Comparison of ENCODE assay signal across 10 cellular contexts in genomic region chr5:97425511-97425910, GRCh38.
DNase-seq lines count a peak whose midpoint lies in the region; ATAC-seq and TF ChIP-seq lines count a peak whose summit lies in the region.
"Had no signal": no experiment of that assay in that cellular context is flagged by ENCODE, and none has a peak within 500 bp of the region (broad histone marks: within the 10 kb centered on the region; RNA-seq: fewer than 3 reads in every experiment).

No MANE protein-coding gene starts in this region.

- BruUV-seq in Calu3 (replicated peaks; lab: Mats Ljungman, UMichigan) = no TSS peak

- no peaks in the 10 kb centered on the region for H4K20me1 ChIP-seq in GM23338 (replicated peaks; ENCODE audit: insufficient read depth)

- H3K79me2 ChIP-seq in GM23338 (replicated peaks; ENCODE audit: insufficient read depth) = no peaks in the 10 kb centered on the region

- H3K9me3 Mint-ChIP-seq in GM23338 (no peaks in the 10 kb centered on the region), WTC11 (no peaks in the 10 kb centered on the region), Calu3 (ENCODE audit: low read depth, unreplicated experiment) (no peaks in the 10 kb centered on the region)
- H3K9me3 Mint-ChIP-seq in activated CD8-positive, alpha-beta memory T cell treated with anti-CD3 and anti-CD28 coated beads, Interleukin-2, amount 10 ng/mL, durations not matched to agents 7 days and 5 days (ENCODE audit: low read depth) = no peaks in the 10 kb centered on the region

- H3K4me2 ChIP-seq in GM23338 = no peak overlapping the region

- POLR2A ChIA-PET in WTC11 (lab: Charles Lee) = no interaction called here

- DNase-seq in EH (ENCODE audit: low read depth) (peak; percentile 33), GM23338 (ENCODE audit: low spot score) (peak; percentile 53), WTC11 (ENCODE audit: low spot score) (peak; percentile 55), medulla oblongata (ENCODE audit: extremely low spot score) (peak; percentile 45), amniotic stem cell (lab: John Stamatoyannopoulos, UW) (no peak), Calu3 (no peak)
- DNase-seq in activated CD8-positive, alpha-beta memory T cell treated with anti-CD3 and anti-CD28 coated beads, Interleukin-2, amount 10 ng/mL, durations not matched to agents 7 days and 5 days = no peak
- DNase-seq: activated CD4-positive, alpha-beta T cell treated with anti-CD3 and anti-CD28 coated beads, Interleukin-2, amount 50 U/mL, for 48 hours; NCI-H524 treated with DMSO at 0.1 percent for 48 hours had no signal

- H3K27ac Mint-ChIP-seq in GM23338 (no peak overlapping the region), WTC11 (no peak overlapping the region), Calu3 (ENCODE audit: unreplicated experiment) (no peak overlapping the region)
- H3K27ac Mint-ChIP-seq in activated CD8-positive, alpha-beta memory T cell treated with anti-CD3 and anti-CD28 coated beads, Interleukin-2, amount 10 ng/mL, durations not matched to agents 7 days and 5 days = no peak overlapping the region

- H3K4me1 ChIP-seq in GM23338 (ENCODE audit: insufficient read depth) = no peaks in the 10 kb centered on the region

- H3K27me3 Mint-ChIP-seq in GM23338 (ENCODE audit: insufficient read depth, low read depth, poor library complexity) (peaks cover 2% of the 10 kb centered on the region), WTC11 (ENCODE audit: low read depth) (no peaks in the 10 kb centered on the region), Calu3 (ENCODE audit: unreplicated experiment) (no peaks in the 10 kb centered on the region)
- H3K27me3 Mint-ChIP-seq in activated CD8-positive, alpha-beta memory T cell treated with anti-CD3 and anti-CD28 coated beads, Interleukin-2, amount 10 ng/mL, durations not matched to agents 7 days and 5 days = no peaks in the 10 kb centered on the region

- no peaks in the 10 kb centered on the region for H3K9me2 ChIP-seq in GM23338 (ENCODE audit: insufficient read depth)

- peak; percentile 60 for ATAC-seq in GM23338
- ATAC-seq in WTC11 = peak; percentile 72
- no peak for ATAC-seq in activated CD8-positive, alpha-beta memory T cell treated with anti-CD3 and anti-CD28 coated beads, Interleukin-2, amount 10 ng/mL, durations not matched to agents 7 days and 5 days
- no peak for ATAC-seq in HG02852 (IDR thresholded peaks at IDR 0.05; ENCODE audit: unreplicated experiment)

- H2AFZ ChIP-seq in GM23338 = no peak overlapping the region

- no peak overlapping the region for H3K4me3 ChIP-seq in GM23338

- H3F3A ChIP-seq in GM23338 (replicated peaks; ENCODE audit: low read depth) = no peaks in the 10 kb centered on the region

- intact Hi-C loops in Calu3 (cut with micrococcal nuclease; ENCODE audit: unreplicated experiment) = loop anchor here (10.0 kb wide), 1 partner anchor 1399 kb away; no protein-coding TSS in a partner anchor

- H3K27ac ChIP-seq in GM23338 (ENCODE audit: low read depth) = no peak overlapping the region

- no peaks in the 10 kb centered on the region for H3K36me3 Mint-ChIP-seq in GM23338 (ENCODE audit: low read depth)
- no peaks in the 10 kb centered on the region for H3K36me3 Mint-ChIP-seq in WTC11
- no peaks in the 10 kb centered on the region for H3K36me3 Mint-ChIP-seq in activated CD8-positive, alpha-beta memory T cell treated with anti-CD3 and anti-CD28 coated beads, Interleukin-2, amount 10 ng/mL, durations not matched to agents 7 days and 5 days
- H3K36me3 Mint-ChIP-seq in Calu3 (ENCODE audit: insufficient read depth, unreplicated experiment) = no peaks in the 10 kb centered on the region

- H3K4me3 Mint-ChIP-seq in GM23338 = no peak overlapping the region
- H3K4me3 Mint-ChIP-seq in WTC11 = no peak overlapping the region
- H3K4me3 Mint-ChIP-seq in activated CD8-positive, alpha-beta memory T cell treated with anti-CD3 and anti-CD28 coated beads, Interleukin-2, amount 10 ng/mL, durations not matched to agents 7 days and 5 days = no peak overlapping the region
- no peak overlapping the region for H3K4me3 Mint-ChIP-seq in Calu3 (ENCODE audit: low read depth, unreplicated experiment)

- no peaks in the 10 kb centered on the region for H3K27me3 ChIP-seq in GM23338 (ENCODE audit: insufficient read depth)

- peak; percentile 61 to 72 for TF ChIP-seq CTCF in GM23338 (conservative IDR thresholded peaks at IDR 0.05; ENCODE audit: low read depth in 2 of 2)
- TF ChIP-seq CTCF in WTC11 (IDR thresholded peaks at IDR 0.05) = 0 out of 2 replicates have a peak, but pooled peaks have one; percentile 17
- TF ChIP-seq CTCF in Calu3 (IDR thresholded peaks at IDR 0.05; ENCODE audit: unreplicated experiment) = no peak

- CTCF ChIA-PET in WTC11 (lab: Charles Lee) (interaction anchor here (0.7 to 2.3 kb wide), 4 partner anchors 14 to 194 kb away, joined by 3 to 10 read pairs (median 5); no protein-coding TSS in a partner anchor), Calu3 (lab: Charles Lee) (no interaction called here)
- CTCF ChIA-PET in activated CD8-positive, alpha-beta memory T cell treated with anti-CD3 and anti-CD28 coated beads, Interleukin-2, amount 10 ng/mL, durations not matched to agents 7 days and 5 days (lab: Charles Lee) = no interaction called here

- no peaks in the 10 kb centered on the region for H3K36me3 ChIP-seq in GM23338 (ENCODE audit: insufficient read depth)

- H3K4me1 Mint-ChIP-seq in GM23338 = no peaks in the 10 kb centered on the region
- H3K4me1 Mint-ChIP-seq in WTC11 = no peaks in the 10 kb centered on the region
- no peaks in the 10 kb centered on the region for H3K4me1 Mint-ChIP-seq in activated CD8-positive, alpha-beta memory T cell treated with anti-CD3 and anti-CD28 coated beads, Interleukin-2, amount 10 ng/mL, durations not matched to agents 7 days and 5 days
- no peaks in the 10 kb centered on the region for H3K4me1 Mint-ChIP-seq in Calu3 (ENCODE audit: low read depth, unreplicated experiment)

TF ChIP-seq in WTC11, 78 proteins besides CTCF, POLR2A, EP300 and RAD21 (continues in another document):
- TF ChIP-seq ATF2 (CRISPR knock-in tag; IDR thresholded peaks at IDR 0.05; ENCODE audit: borderline replicate concordance, low read depth) (no peak), HMGXB4 (CRISPR knock-in tag; IDR thresholded peaks at IDR 0.05) (no peak), NFYB (CRISPR knock-in tag; conservative IDR thresholded peaks at IDR 0.05; ENCODE audit: low read depth) (no peak), NR3C1 (CRISPR knock-in tag; conservative IDR thresholded peaks at IDR 0.05; ENCODE audit: low read depth) (no peak), GRHL2 (CRISPR knock-in tag; IDR thresholded peaks at IDR 0.05; ENCODE audit: insufficient replicate concordance, severe bottlenecking) (no peak), TCF7 (CRISPR knock-in tag; IDR thresholded peaks at IDR 0.05; ENCODE audit: low read depth) (no peak), NR1H2 (CRISPR knock-in tag; IDR thresholded peaks at IDR 0.05) (no peak), ZNF396 (CRISPR knock-in tag; IDR thresholded peaks at IDR 0.05; ENCODE audit: borderline replicate concordance) (no peak), CREM (CRISPR knock-in tag; IDR thresholded peaks at IDR 0.05) (no peak), MXD4 (CRISPR knock-in tag; IDR thresholded peaks at IDR 0.05; ENCODE audit: borderline replicate concordance) (no peak), ZNF423 (CRISPR knock-in tag; IDR thresholded peaks at IDR 0.05) (no peak), E2F1 (CRISPR knock-in tag; IDR thresholded peaks at IDR 0.05) (no peak), MYBL2 (CRISPR knock-in tag; IDR thresholded peaks at IDR 0.05) (no peak), SMAD3 (CRISPR knock-in tag; IDR thresholded peaks at IDR 0.05; ENCODE audit: borderline replicate concordance) (no peak)

Comparison
In these comparisons a context has a peak if more than half of its experiments do, and no peak if none do; other contexts are left out.
1. DNase-seq: peak in EH (single experiment), GM23338 (single experiment), WTC11 (single experiment) and medulla oblongata (single experiment); none in amniotic stem cell (single experiment), activated CD8-positive, alpha-beta memory T cell treated with anti-CD3 and anti-CD28 coated beads, Interleukin-2, amount 10 ng/mL, durations not matched to agents 7 days and 5 days (single experiment) and Calu3 (single experiment).
2. ATAC-seq: peak in GM23338 (single experiment) and WTC11 (single experiment); none in activated CD8-positive, alpha-beta memory T cell treated with anti-CD3 and anti-CD28 coated beads, Interleukin-2, amount 10 ng/mL, durations not matched to agents 7 days and 5 days (single experiment) and HG02852 (single experiment).